In the genomic region with DNA sequence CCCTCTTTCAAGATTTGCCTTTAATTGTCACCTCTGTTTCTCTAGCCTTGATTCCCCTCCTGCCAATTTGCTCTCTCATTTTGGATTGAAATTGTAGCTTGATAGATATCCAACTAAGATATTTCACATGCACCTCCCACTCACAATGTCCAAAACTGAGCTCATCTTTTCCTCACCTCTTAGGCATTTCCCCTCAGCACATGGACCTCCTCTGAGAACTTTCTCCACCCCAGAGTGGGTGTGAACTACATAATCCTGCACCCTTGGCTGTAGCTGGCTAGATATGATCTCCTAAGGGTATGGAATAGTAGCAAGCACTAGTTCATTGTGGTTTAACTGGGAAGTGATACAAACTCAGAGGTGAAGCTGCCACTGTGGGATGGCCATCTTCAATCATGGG, we compare ENCODE assay signal across 23 cellular contexts.
DNase-seq lines count a peak whose midpoint lies in the region; ATAC-seq and TF ChIP-seq lines count a peak whose summit lies in the region.
"Had no signal": no experiment of that assay in that cellular context is flagged by ENCODE, and none has a peak within 500 bp of the region (broad histone marks: within the 10 kb centered on the region; RNA-seq: fewer than 3 reads in every experiment).

No MANE protein-coding gene starts in this region.

- H3K27me3 Mint-ChIP-seq in endothelial cell (ENCODE audit: unreplicated experiment) (peaks cover 6% of the 10 kb centered on the region), nephron (ENCODE audit: low read depth) (no peaks in the 10 kb centered on the region)
- H3K27me3 Mint-ChIP-seq in natural killer cell treated with Interleukin-12 subunit alpha and Interleukin-12 subunit beta and Interleukin-15 and Interleukin-18, amount 100 ng/mL, for 72 hours, result peaks cover 8 to 15% of the 10 kb centered on the region in 2 donors

- no peak overlapping the region for H3K23ac ChIP-seq in IMR-90 (ENCODE audit: low read depth, low read length)

- peaks cover 8% of the 10 kb centered on the region for H3K36me3 Mint-ChIP-seq in endothelial cell (ENCODE audit: low read depth, unreplicated experiment)
- peaks cover 8% of the 10 kb centered on the region for H3K36me3 Mint-ChIP-seq in nephron (ENCODE audit: low read depth)
- H3K36me3 Mint-ChIP-seq in natural killer cell treated with Interleukin-12 subunit alpha and Interleukin-12 subunit beta and Interleukin-15 and Interleukin-18, amount 100 ng/mL, for 72 hours, result no peaks in the 10 kb centered on the region

- H2BK15ac ChIP-seq in IMR-90 (ENCODE audit: low read depth, low read length), result no peak overlapping the region

- no peak overlapping the region for H3K27ac ChIP-seq in IMR-90 (ENCODE audit: insufficient read depth, low read length)
- H3K27ac ChIP-seq: adrenal gland, hepatocyte, neural progenitor cell, psoas muscle, spleen, suprapubic skin had no signal

- no peak overlapping the region for H3K4me3 ChIP-seq in IMR-90 (ENCODE audit: insufficient read depth, low read depth, low read length)
- H3K4me3 ChIP-seq: adrenal gland, hepatocyte, neural progenitor cell, psoas muscle, spleen, suprapubic skin had no signal

- H3K4me3 Mint-ChIP-seq in endothelial cell (ENCODE audit: unreplicated experiment), result no peak overlapping the region
- no peak overlapping the region for H3K4me3 Mint-ChIP-seq in nephron
- H3K4me3 Mint-ChIP-seq in natural killer cell treated with Interleukin-12 subunit alpha and Interleukin-12 subunit beta and Interleukin-15 and Interleukin-18, amount 100 ng/mL, for 72 hours, result no peak overlapping the region
- H3K4me3 Mint-ChIP-seq: activated CD4-positive, alpha-beta T cell treated with anti-CD3 and anti-CD28 coated beads, Interleukin-2, amount 10 ng/mL, durations not matched to agents 24 days and 14 days had no signal

- H3K9me3 ChIP-seq in IMR-90 (ENCODE audit: control insufficient read depth, insufficient read depth, low read length), result no peaks in the 10 kb centered on the region
- H3K9me3 ChIP-seq: adrenal gland, psoas muscle, spleen, suprapubic skin had no signal

- H3K9me1 ChIP-seq in IMR-90 (ENCODE audit: insufficient read depth, low read length), result no peaks in the 10 kb centered on the region

- no peak overlapping the region for H2BK120ac ChIP-seq in IMR-90 (ENCODE audit: low read depth, low read length)

- no peaks in the 10 kb centered on the region for H3K36me3 ChIP-seq in IMR-90 (ENCODE audit: control insufficient read depth, insufficient read depth, low read length)
- H3K36me3 ChIP-seq: adrenal gland, neural progenitor cell, spleen, suprapubic skin had no signal

- no peak overlapping the region for H2AFZ ChIP-seq in IMR-90 (replicated peaks; ENCODE audit: low read length, poor library complexity)
- H2AFZ ChIP-seq: hepatocyte, neural progenitor cell had no signal

- no peak overlapping the region for H2BK20ac ChIP-seq in IMR-90 (ENCODE audit: low read depth, low read length)

- no peaks in the 10 kb centered on the region for H3K4me1 ChIP-seq in IMR-90 (ENCODE audit: control insufficient read depth, insufficient read depth, low read length)
- H3K4me1 ChIP-seq: psoas muscle had no signal

- no peak overlapping the region for H3K14ac ChIP-seq in IMR-90 (replicated peaks; ENCODE audit: low read depth, low read length)

- peak overlapping the region; percentile 26 for H3K27ac Mint-ChIP-seq in endothelial cell (ENCODE audit: unreplicated experiment)
- H3K27ac Mint-ChIP-seq in nephron, result peak overlapping the region in 2 of 3 experiments; percentile 57 to 68
- no peak overlapping the region for H3K27ac Mint-ChIP-seq in natural killer cell treated with Interleukin-12 subunit alpha and Interleukin-12 subunit beta and Interleukin-15 and Interleukin-18, amount 100 ng/mL, for 72 hours
- H3K27ac Mint-ChIP-seq: activated CD4-positive, alpha-beta T cell treated with anti-CD3 and anti-CD28 coated beads, Interleukin-2, amount 10 ng/mL, durations not matched to agents 24 days and 14 days; neural progenitor cell had no signal

- DNase-seq in AG20443 (ENCODE audit: low spot score) (peak; percentile 79), IMR-90 (peak; percentile 25), endothelial cell (ENCODE audit: low spot score) (no peak)
- DNase-seq in natural killer cell treated with Interleukin-12 subunit alpha and Interleukin-12 subunit beta and Interleukin-15 and Interleukin-18, amount 100 ng/mL, for 72 hours (ENCODE audit: low spot score), result no peak
- DNase-seq: activated CD4-positive, alpha-beta T cell treated with anti-CD3 and anti-CD28 coated beads, Interleukin-2, amount 10 ng/mL, durations not matched to agents 24 days and 14 days; adrenal gland; AML-193; effector CD8-positive, alpha-beta T cell; KG1; kidney; NCI-H1048; NCI-H2029 treated with DMSO at 0.1 percent for 48 hours; NCI-H446; NK-92 treated with Interleukin-12 subunit alpha and Interleukin-12 subunit beta, amount 100 ng/mL, for 24 hours; psoas muscle; spleen; stimulated activated CD8-positive, alpha-beta memory T cell treated with anti-CD3 and anti-CD28 coated beads, Interleukin-4, amount 100 ng/mL, for 48 hours had no signal

- no peak overlapping the region for H3K56ac ChIP-seq in IMR-90 (ENCODE audit: extremely low read depth, insufficient read depth, low read length)

- H3K4me1 Mint-ChIP-seq in endothelial cell (ENCODE audit: unreplicated experiment) (peaks cover 6% of the 10 kb centered on the region), nephron (peaks cover 32% of the 10 kb centered on the region)
- H3K4me1 Mint-ChIP-seq in natural killer cell treated with Interleukin-12 subunit alpha and Interleukin-12 subunit beta and Interleukin-15 and Interleukin-18, amount 100 ng/mL, for 72 hours (ENCODE audit: low read depth in 2 of 2), result no peaks in the 10 kb centered on the region

- H4K91ac ChIP-seq in IMR-90 (ENCODE audit: insufficient read depth, low read depth, low read length), result no peak overlapping the region

- in situ Hi-C loops in IMR-90 (cut with MboI; ENCODE audit: low sequenced_read_pairs), result no loop called here

- no peak overlapping the region for H3K4ac ChIP-seq in IMR-90 (ENCODE audit: low read depth, low read length)

- no peak for TF ChIP-seq POLR2A in IMR-90 (IDR thresholded peaks at IDR 0.05; ENCODE audit: low read depth, low read length)

- no peak overlapping the region for H3K9ac ChIP-seq in IMR-90 (ENCODE audit: low read depth, low read length)
- H3K9ac ChIP-seq: neural progenitor cell had no signal

- H4K8ac ChIP-seq in IMR-90 (ENCODE audit: low read depth in 2 of 2, low read length in 2 of 2), result no peak overlapping the region

- no peak overlapping the region for H3K18ac ChIP-seq in IMR-90 (ENCODE audit: low read depth, low read length)

- H2AK5ac ChIP-seq in IMR-90 (ENCODE audit: low read depth, low read length), result no peak overlapping the region

- BruUV-seq in IMR-90 (replicated peaks; lab: Mats Ljungman, UMichigan), result no TSS peak

- no peaks in the 10 kb centered on the region; the same call in 1 of the 2 replicates for H3K27me3 ChIP-seq in IMR-90 (ENCODE audit: control insufficient read depth, insufficient read depth, low read length)
- H3K27me3 ChIP-seq: adrenal gland, hepatocyte, neural progenitor cell, spleen, suprapubic skin had no signal

- no peaks in the 10 kb centered on the region for H4K20me1 ChIP-seq in IMR-90 (ENCODE audit: insufficient read depth, low read length)

- H2BK5ac ChIP-seq in IMR-90 (ENCODE audit: low read depth, low read length, poor library complexity, severe bottlenecking), result no peak overlapping the region

- TF ChIP-seq RAD21 in IMR-90 (IDR thresholded peaks at IDR 0.05; ENCODE audit: low read length), result no peak

- no peaks in the 10 kb centered on the region for H3K79me1 ChIP-seq in IMR-90 (ENCODE audit: low read depth in 1 of 2, low read length in 2 of 2)

- dilution Hi-C loops in IMR-90 (cut with HindIII; ENCODE audit: low sequenced_read_pairs, unreplicated experiment), result no loop called here

- ATAC-seq in IMR-90 (ENCODE audit: low read depth), result no peak
- no peak for ATAC-seq in natural killer cell treated with Interleukin-12 subunit alpha and Interleukin-12 subunit beta and Interleukin-15 and Interleukin-18, amount 100 ng/mL, for 72 hours
- ATAC-seq in HG02970 (IDR thresholded peaks at IDR 0.05; ENCODE audit: low FRiP score, unreplicated experiment), result no peak
- no peak for ATAC-seq in HG02798 (IDR thresholded peaks at IDR 0.05; ENCODE audit: poor library complexity, unreplicated experiment)
- ATAC-seq: psoas muscle had no signal

- H2AK9ac ChIP-seq in IMR-90 (replicated peaks; ENCODE audit: low read depth, low read length, poor library complexity), result no peak overlapping the region

- CTCF ChIA-PET in IMR-90 (lab: Yijun Ruan, JAX), result no interaction called here

- H3K9me3 Mint-ChIP-seq in endothelial cell (ENCODE audit: unreplicated experiment) (peaks cover 7% of the 10 kb centered on the region), nephron (peaks cover 16% of the 10 kb centered on the region)
- H3K9me3 Mint-ChIP-seq in natural killer cell treated with Interleukin-12 subunit alpha and Interleukin-12 subunit beta and Interleukin-15 and Interleukin-18, amount 100 ng/mL, for 72 hours, result no peaks in the 10 kb centered on the region
- H3K9me3 Mint-ChIP-seq: activated CD4-positive, alpha-beta T cell treated with anti-CD3 and anti-CD28 coated beads, Interleukin-2, amount 10 ng/mL, durations not matched to agents 24 days and 14 days had no signal

- TF ChIP-seq CTCF in IMR-90 (conservative IDR thresholded peaks at IDR 0.05; ENCODE audit: low read depth, low read length), result no peak
- no peak for TF ChIP-seq CTCF in endothelial cell (IDR thresholded peaks at IDR 0.05; ENCODE audit: unreplicated experiment)
- TF ChIP-seq CTCF in nephron (IDR thresholded peaks at IDR 0.05; ENCODE audit: unreplicated experiment in 3 of 3), result no peak

- POLR2A ChIA-PET in IMR-90 (lab: Charles Lee; ENCODE audit: unreplicated experiment), result interaction anchor here (0.6 kb wide), 1 partner anchor 70 kb away, joined by 3 read pairs; no protein-coding TSS in a partner anchor

- no peak overlapping the region for H4K5ac ChIP-seq in IMR-90 (ENCODE audit: low read depth, low read length)

- intact Hi-C loops in IMR-90 (cut with micrococcal nuclease), result no loop called here

- no peak overlapping the region for H3K4me2 ChIP-seq in IMR-90 (ENCODE audit: low read depth, low read length)
- H3K4me2 ChIP-seq: hepatocyte, neural progenitor cell had no signal

TF ChIP-seq in IMR-90, 13 proteins besides CTCF, POLR2A, EP300 and RAD21 (continues in another document):
- TF ChIP-seq BHLHE40 (IDR thresholded peaks at IDR 0.05; ENCODE audit: low read depth, low read length), result no peak
- TF ChIP-seq NFE2L2 (IDR thresholded peaks at IDR 0.05; ENCODE audit: low read depth, low read length), result no peak
- TF ChIP-seq, protein P1, sequence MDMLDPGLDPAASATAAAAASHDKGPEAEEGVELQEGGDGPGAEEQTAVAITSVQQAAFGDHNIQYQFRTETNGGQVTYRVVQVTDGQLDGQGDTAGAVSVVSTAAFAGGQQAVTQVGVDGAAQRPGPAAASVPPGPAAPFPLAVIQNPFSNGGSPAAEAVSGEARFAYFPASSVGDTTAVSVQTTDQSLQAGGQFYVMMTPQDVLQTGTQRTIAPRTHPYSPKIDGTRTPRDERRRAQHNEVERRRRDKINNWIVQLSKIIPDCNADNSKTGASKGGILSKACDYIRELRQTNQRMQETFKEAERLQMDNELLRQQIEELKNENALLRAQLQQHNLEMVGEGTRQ (IDR thresholded peaks at IDR 0.05; ENCODE audit: low read depth, low read length), result no peak
- TF ChIP-seq MAZ (IDR thresholded peaks at IDR 0.05; ENCODE audit: borderline replicate concordance, low read depth, low read length), result no peak
- no peak for TF ChIP-seq FOS (IDR thresholded peaks at IDR 0.05; ENCODE audit: low read depth, low read length)

Comparison
In these comparisons a context has a peak if more than half of its experiments do, and no peak if none do; other contexts are left out.
1. DNase-seq: peak in AG20443 (single experiment) and IMR-90 (single experiment); none in endothelial cell (single experiment) and natural killer cell treated with Interleukin-12 subunit alpha and Interleukin-12 subunit beta and Interleukin-15 and Interleukin-18, amount 100 ng/mL, for 72 hours (single experiment).
2. H3K27ac Mint-ChIP-seq: peak in endothelial cell (single experiment) and nephron (2 of 3); none in natural killer cell treated with Interleukin-12 subunit alpha and Interleukin-12 subunit beta and Interleukin-15 and Interleukin-18, amount 100 ng/mL, for 72 hours (0 of 2).